In the genomic region with DNA sequence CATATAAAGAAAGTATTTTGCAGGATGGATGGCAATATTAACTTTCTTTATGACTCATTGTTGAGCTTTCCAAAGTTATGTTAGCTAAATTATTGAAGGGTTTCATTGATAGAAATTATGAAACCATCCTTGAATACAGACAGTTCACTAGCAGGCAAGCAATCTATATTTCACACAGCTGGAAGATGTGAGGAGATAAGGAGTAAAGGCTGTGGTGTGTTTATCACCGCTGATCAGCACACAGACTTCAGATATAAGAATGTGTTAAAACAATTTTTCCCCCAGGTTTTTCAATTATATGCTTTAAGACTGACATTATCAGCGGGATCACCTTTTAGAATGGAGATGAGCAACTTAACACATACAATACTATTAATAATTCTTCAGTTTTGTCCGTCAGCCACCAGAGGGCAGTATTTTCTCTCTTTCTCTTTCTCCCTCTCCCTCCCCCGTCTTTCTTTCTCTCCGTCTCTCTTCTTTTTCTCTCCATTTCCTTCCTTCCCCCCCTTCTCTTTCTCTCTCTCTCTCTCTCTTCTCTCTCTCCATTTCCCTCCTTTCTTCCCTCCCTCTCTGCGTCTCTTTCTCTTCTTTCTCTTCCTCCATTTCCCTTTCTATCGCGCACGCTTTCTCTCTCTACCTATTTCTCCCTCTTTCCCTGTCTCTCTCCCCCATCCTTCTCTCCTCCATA, we compare ENCODE assay signal across 8 cellular contexts.
DNase-seq lines count a peak whose midpoint lies in the region; ATAC-seq, FAIRE-seq and TF ChIP-seq lines count a peak whose summit lies in the region.

No MANE protein-coding gene starts in this region.

- no peak for TF ChIP-seq POLR2A in spleen (IDR thresholded peaks at IDR 0.05)

- intact Hi-C loops in spleen (cut with DNase I; ENCODE audit: low total_unique reads): loop anchor here (5.0 kb wide), 1 partner anchor 293 kb away; no protein-coding TSS in a partner anchor

- H3K9me3 ChIP-seq in spleen: no peaks in the 10 kb centered on the region

- 18 to 28% (median 20%) methylated on average over 9 of the region's 9 CpGs for WGBS in spleen, 5 donors

- ATAC-seq in HG02798 (IDR thresholded peaks at IDR 0.05; ENCODE audit: poor library complexity, unreplicated experiment): no peak

- H3K4me1 ChIP-seq in spleen: peaks cover 0 to 13% (median 5%) of the 10 kb centered on the region in 6 donors

- TF ChIP-seq CTCF in GM13977 (IDR thresholded peaks at IDR 0.05; ENCODE audit: extremely low read depth, insufficient read depth, missing control alignments) (peak; percentile 69), bronchial epithelial cell (IDR thresholded peaks at IDR 0.05; ENCODE audit: insufficient read depth, low read length, severe bottlenecking) (peak; percentile 61), spleen (IDR thresholded peaks at IDR 0.05 in 8 of 11, conservative IDR thresholded peaks at IDR 0.05 in 3 of 11) (peak in 10 of 11 experiments; percentile 32 to 87 (median 55))

- H3K4me3 ChIP-seq in bronchial epithelial cell (ENCODE audit: low read depth, low read length): no peak overlapping the region
- H3K4me3 ChIP-seq in spleen: peak overlapping the region in 3 of 8 donors; percentile 23 to 51 (median 31)

- in situ Hi-C loops in GM13977 (cut with MboI; ENCODE audit: low pct_unique_long_range_greater_than_20kb, low sequenced_read_pairs, unreplicated experiment): loop anchor here (25.0 kb wide), 1 partner anchor 303 kb away; no protein-coding TSS in a partner anchor

- no peaks in the 10 kb centered on the region for H3K27me3 ChIP-seq in bronchial epithelial cell (ENCODE audit: control insufficient read depth, insufficient read depth, low read length)
- H3K27me3 ChIP-seq in spleen (replicated peaks in 1 of 7): peaks cover 0 to 13% (median 0%) of the 10 kb centered on the region in 7 donors

- H3K36me3 ChIP-seq in bronchial epithelial cell (ENCODE audit: control insufficient read depth, insufficient read depth, low read length): no peaks in the 10 kb centered on the region
- H3K36me3 ChIP-seq in spleen: no peaks in the 10 kb centered on the region

- DNase-seq in AG08396 (ENCODE audit: low spot score) (peak; percentile 40), GM13977 (ENCODE audit: low spot score) (peak; percentile 66), KG1 (lab: John Stamatoyannopoulos, UW) (peak; percentile 36), RPMI8226 (peak; percentile 71), bronchial epithelial cell (ENCODE audit: low read depth) (peak; percentile 33), inferior parietal cortex (ENCODE audit: extremely low spot score) (peak; percentile 84), spleen (no peak)

- no peak for FAIRE-seq in bronchial epithelial cell (lab: Jason Lieb, UNC)

- H3K27ac ChIP-seq in spleen: peak overlapping the region in 1 of 8 donors; percentile 18
